Comparison of ENCODE assay signal across 8 cellular contexts in genomic region chr19:35462476-35462953, GRCh38. TPM values are rescaled to one million over a fixed set of nuclear protein-coding genes. Genes with fewer than 3 reads are reported as not detected.
A peak's percentile ranks its signal among the peaks of the same experiment; 100 is the strongest.
DNase-seq lines count a peak whose midpoint lies in the region; ATAC-seq and TF ChIP-seq lines count a peak whose summit lies in the region.

No MANE protein-coding gene starts in this region.

- no peaks in the 10 kb centered on the region for H3K36me3 ChIP-seq in neutrophil
- H3K36me3 ChIP-seq in PC-9 (ENCODE audit: low read depth), result no peaks in the 10 kb centered on the region
- H3K36me3 ChIP-seq in tibial nerve, result no peaks in the 10 kb centered on the region
- H3K36me3 ChIP-seq in ascending aorta, result no peaks in the 10 kb centered on the region

- no peak overlapping the region for H3K4me2 ChIP-seq in PC-9

- 27 to 32% methylated on average over 6 of the region's 6 CpGs for WGBS in tibial nerve, 2 donors

- H3K27me3 ChIP-seq in neutrophil (no peaks in the 10 kb centered on the region), PC-9 (ENCODE audit: insufficient read depth, low read depth) (no peaks in the 10 kb centered on the region; the same call in 1 of the 2 replicates), tibial nerve (no peaks in the 10 kb centered on the region), ascending aorta (no peaks in the 10 kb centered on the region)

- peak; percentile 38 for TF ChIP-seq CTCF in neutrophil (IDR thresholded peaks at IDR 0.05)
- TF ChIP-seq CTCF in PC-9 (conservative IDR thresholded peaks at IDR 0.05), result no peak
- no peak for TF ChIP-seq CTCF in tibial nerve (IDR thresholded peaks at IDR 0.05)
- TF ChIP-seq CTCF in ascending aorta (IDR thresholded peaks at IDR 0.05), result no peak

- H4K20me1 ChIP-seq in PC-9 (ENCODE audit: insufficient read depth), result no peaks in the 10 kb centered on the region

- no peaks in the 10 kb centered on the region for H3K9me2 ChIP-seq in PC-9 (ENCODE audit: insufficient read depth)

- no TSS peak for BruUV-seq in PC-9 (replicated peaks; lab: Mats Ljungman, UMichigan)

- H3K9me3 ChIP-seq in neutrophil (no peaks in the 10 kb centered on the region), PC-9 (ENCODE audit: insufficient read depth, low read depth) (no peaks in the 10 kb centered on the region), tibial nerve (no peaks in the 10 kb centered on the region), ascending aorta (no peaks in the 10 kb centered on the region)

- POLR2A ChIA-PET in PC-9 (lab: Charles Lee; ENCODE audit: unreplicated experiment), result no interaction called here

- H3K4me3 ChIP-seq in neutrophil (ENCODE audit: low read depth in 1 of 2, low read length in 1 of 2) (peak overlapping the region; percentile 32 to 33), PC-9 (no peak overlapping the region), tibial nerve (no peak overlapping the region), ascending aorta (no peak overlapping the region)

- CTCF ChIA-PET in PC-9 (lab: Charles Lee), result no interaction called here

- H2AFZ ChIP-seq in PC-9, result no peak overlapping the region

- intact Hi-C loops in PC-9 (cut with micrococcal nuclease; ENCODE audit: unreplicated experiment) (no loop called here), ascending aorta (cut with DNase I) (no loop called here)

- no peaks in the 10 kb centered on the region for H3K79me2 ChIP-seq in PC-9 (ENCODE audit: low read depth)

- no peaks in the 10 kb centered on the region for H3F3A ChIP-seq in PC-9 (ENCODE audit: insufficient read depth, low read depth)

- peak overlapping the region; percentile 95 for H3K27ac ChIP-seq in neutrophil
- H3K27ac ChIP-seq in PC-9, result no peak overlapping the region
- no peak overlapping the region for H3K27ac ChIP-seq in tibial nerve
- H3K27ac ChIP-seq in ascending aorta, result no peak overlapping the region

- TF ChIP-seq POLR2A in tibial nerve (IDR thresholded peaks at IDR 0.05), result no peak

- peak; percentile 57 for ATAC-seq in GM21528 (IDR thresholded peaks at IDR 0.05; ENCODE audit: low FRiP score, unreplicated experiment)

- peak in 1 of 2 donors; percentile 66 for TF ChIP-seq EP300 in tibial nerve (IDR thresholded peaks at IDR 0.05)

- DNase-seq in EH (ENCODE audit: low read depth), result peak; percentile 4
- peak; percentile 98 for DNase-seq in MV-4-11 (lab: John Stamatoyannopoulos, UW)
- DNase-seq in activated effector memory CD4-positive, alpha-beta T cell treated with Interleukin-2 at 50 U/mL for 16 hours, result peak; percentile 39
- no peak for DNase-seq in PC-9
- no peak for DNase-seq in tibial nerve (ENCODE audit: low spot score in 2 of 2)
- no peak for DNase-seq in ascending aorta (ENCODE audit: low spot score in 2 of 2)

- H3K4me1 ChIP-seq in neutrophil (ENCODE audit: control insufficient read depth in 1 of 2, insufficient read depth in 1 of 2, low read depth in 1 of 2, low read length in 1 of 2) (peaks cover 67% of the 10 kb centered on the region in 2 experiments), PC-9 (replicated peaks; ENCODE audit: insufficient read depth) (no peaks in the 10 kb centered on the region), tibial nerve (peaks cover 0 to 21% (median 17%) of the 10 kb centered on the region in 4 donors), ascending aorta (no peaks in the 10 kb centered on the region)

RNA-seq across cellular contexts. Expression of gene FFAR2, which starts 14.5 kb away (rescaled TPM):
- not detected in 2 replicates for total RNA-seq in PC-9 (2021)
- total RNA-seq in tibial nerve, result under 1 TPM in 1 of 4 donors, not detected in 3; 0.22 TPM
- total RNA-seq in ascending aorta, result not detected

RNA-seq across cellular contexts. Expression of gene KRTDAP, which starts 27.7 kb away (rescaled TPM):
- total RNA-seq in PC-9 (2021) (not detected in 2 replicates), tibial nerve (not detected), ascending aorta (not detected)

RNA-seq across cellular contexts. Expression of gene DMKN, which starts 50.9 kb away (rescaled TPM):
- total RNA-seq in PC-9 (2021), result 135 and 144 TPM in 2 replicates
- total RNA-seq in tibial nerve, result 10 to 100 TPM in 3 of 4 donors, 1 to 10 TPM in 1; 8.2 to 33.5 (median 26.5) TPM
- 1.7 TPM for total RNA-seq in ascending aorta

Comparison
In these comparisons a context has a peak if more than half of its experiments do, and no peak if none do; other contexts are left out.
1. DNase-seq: peak in EH (single experiment), MV-4-11 (single experiment) and activated effector memory CD4-positive, alpha-beta T cell treated with Interleukin-2 at 50 U/mL for 16 hours (single experiment); none in PC-9 (0 of 2), tibial nerve (0 of 2) and ascending aorta (0 of 2).
2. H3K4me3 ChIP-seq: peak in neutrophil (2 of 2); none in PC-9 (single experiment), tibial nerve (0 of 4) and ascending aorta (0 of 2).